1 cellular context compared by ENCODE assay signal in the genomic region with DNA sequence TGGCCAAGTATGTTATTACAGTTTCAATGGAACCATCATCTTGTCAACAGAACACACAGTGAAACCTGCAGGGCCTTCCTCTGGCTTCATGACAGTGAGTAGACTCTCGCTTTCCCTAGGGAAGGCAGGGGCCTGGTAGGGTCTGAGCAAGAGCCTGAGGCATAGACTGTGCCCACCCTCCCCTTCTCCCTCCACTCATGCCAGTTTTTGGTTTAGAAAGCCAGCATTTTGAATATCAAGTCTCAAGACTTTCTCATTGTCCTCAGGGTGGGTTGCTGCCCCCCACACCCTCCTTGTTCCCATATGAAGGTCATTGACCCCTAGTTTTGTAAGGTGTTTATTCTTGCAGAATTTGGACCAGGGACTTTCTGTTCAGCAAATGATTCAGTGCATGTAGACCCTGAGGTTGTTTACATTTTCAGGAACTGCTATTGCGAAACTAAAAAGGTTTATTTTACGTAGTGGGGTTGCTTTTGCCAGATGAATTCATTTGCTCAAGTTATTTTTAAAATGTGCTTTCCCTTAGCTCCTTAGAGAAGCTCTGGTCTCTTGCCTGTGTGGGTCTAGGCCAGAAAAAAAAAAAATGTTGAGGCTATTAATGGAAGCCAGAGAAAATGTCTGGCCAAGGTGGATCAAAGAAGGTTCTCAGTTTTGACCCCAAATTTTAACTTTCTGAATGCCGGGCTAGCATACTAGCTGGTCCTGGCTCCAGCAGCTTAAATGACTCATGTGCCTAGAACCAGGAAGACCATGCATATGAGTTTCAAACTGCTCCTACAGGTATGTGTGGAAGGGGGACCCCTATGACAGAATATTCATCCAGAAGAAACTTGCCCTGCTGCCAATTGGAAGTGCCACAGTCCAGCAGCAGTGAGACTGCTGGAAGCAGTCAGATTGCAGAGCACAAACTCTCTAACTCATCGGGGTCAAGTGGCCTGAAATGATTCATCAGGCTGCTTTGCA.
TF ChIP-seq lines count a peak whose summit lies in the region.

No MANE protein-coding gene starts in this region.

TF ChIP-seq in HepG2, 621 proteins besides CTCF, POLR2A, EP300 and RAD21 (continued from another document and continues in another):
- TF ChIP-seq, protein P1, sequence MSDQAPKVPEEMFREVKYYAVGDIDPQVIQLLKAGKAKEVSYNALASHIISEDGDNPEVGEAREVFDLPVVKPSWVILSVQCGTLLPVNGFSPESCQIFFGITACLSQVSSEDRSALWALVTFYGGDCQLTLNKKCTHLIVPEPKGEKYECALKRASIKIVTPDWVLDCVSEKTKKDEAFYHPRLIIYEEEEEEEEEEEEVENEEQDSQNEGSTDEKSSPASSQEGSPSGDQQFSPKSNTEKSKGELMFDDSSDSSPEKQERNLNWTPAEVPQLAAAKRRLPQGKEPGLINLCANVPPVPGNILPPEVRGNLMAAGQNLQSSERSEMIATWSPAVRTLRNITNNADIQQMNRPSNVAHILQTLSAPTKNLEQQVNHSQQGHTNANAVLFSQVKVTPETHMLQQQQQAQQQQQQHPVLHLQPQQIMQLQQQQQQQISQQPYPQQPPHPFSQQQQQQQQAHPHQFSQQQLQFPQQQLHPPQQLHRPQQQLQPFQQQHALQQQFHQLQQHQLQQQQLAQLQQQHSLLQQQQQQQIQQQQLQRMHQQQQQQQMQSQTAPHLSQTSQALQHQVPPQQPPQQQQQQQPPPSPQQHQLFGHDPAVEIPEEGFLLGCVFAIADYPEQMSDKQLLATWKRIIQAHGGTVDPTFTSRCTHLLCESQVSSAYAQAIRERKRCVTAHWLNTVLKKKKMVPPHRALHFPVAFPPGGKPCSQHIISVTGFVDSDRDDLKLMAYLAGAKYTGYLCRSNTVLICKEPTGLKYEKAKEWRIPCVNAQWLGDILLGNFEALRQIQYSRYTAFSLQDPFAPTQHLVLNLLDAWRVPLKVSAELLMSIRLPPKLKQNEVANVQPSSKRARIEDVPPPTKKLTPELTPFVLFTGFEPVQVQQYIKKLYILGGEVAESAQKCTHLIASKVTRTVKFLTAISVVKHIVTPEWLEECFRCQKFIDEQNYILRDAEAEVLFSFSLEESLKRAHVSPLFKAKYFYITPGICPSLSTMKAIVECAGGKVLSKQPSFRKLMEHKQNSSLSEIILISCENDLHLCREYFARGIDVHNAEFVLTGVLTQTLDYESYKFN (CRISPR knock-in tag; conservative IDR thresholded peaks at IDR 0.05) = peak; percentile 79
- TF ChIP-seq JARID2 (CRISPR knock-in tag; IDR thresholded peaks at IDR 0.05; ENCODE audit: insufficient replicate concordance) (no peak), TCF7 (IDR thresholded peaks at IDR 0.05; ENCODE audit: low read depth) (peak; percentile 46), CEBPG (CRISPR knock-in tag; IDR thresholded peaks at IDR 0.05) (peak; percentile 91), ZNF562 (CRISPR knock-in tag; IDR thresholded peaks at IDR 0.05; ENCODE audit: borderline replicate concordance) (no peak), PITX1 (CRISPR knock-in tag; IDR thresholded peaks at IDR 0.05) (peak; percentile 40; the same call in 1 of the 2 replicates), FOSL1 (CRISPR knock-in tag; IDR thresholded peaks at IDR 0.05; ENCODE audit: borderline replicate concordance) (no peak), MIXL1 (CRISPR knock-in tag; IDR thresholded peaks at IDR 0.05) (peak; percentile 54; the same call in 1 of the 2 replicates), CBX2 (IDR thresholded peaks at IDR 0.05; ENCODE audit: low read depth, low read length) (no peak), CBX2 (CRISPR knock-in tag; IDR thresholded peaks at IDR 0.05; ENCODE audit: low read depth) (no peak), MLLT10 (CRISPR knock-in tag; IDR thresholded peaks at IDR 0.05) (no peak), FOXA1 (IDR thresholded peaks at IDR 0.05) (no peak), FOXA1 (CRISPR knock-in tag; IDR thresholded peaks at IDR 0.05) (peak; percentile 52; the same call in 1 of the 2 replicates), SAP130 (CRISPR knock-in tag; IDR thresholded peaks at IDR 0.05; ENCODE audit: low read depth) (peak; percentile 43), NFIB (CRISPR knock-in tag; IDR thresholded peaks at IDR 0.05; ENCODE audit: borderline replicate concordance) (no peak), EZH2 (conservative IDR thresholded peaks at IDR 0.05; ENCODE audit: low read depth, low read length) (no peak), FOXP4 (CRISPR knock-in tag; IDR thresholded peaks at IDR 0.05) (peak; percentile 79), TP53 (CRISPR knock-in tag; conservative IDR thresholded peaks at IDR 0.05) (no peak), ZNF263 (CRISPR knock-in tag; IDR thresholded peaks at IDR 0.05) (no peak), MEF2D (CRISPR knock-in tag; IDR thresholded peaks at IDR 0.05) (peak; percentile 57; the same call in 1 of the 2 replicates), ZNF703 (CRISPR knock-in tag; IDR thresholded peaks at IDR 0.05; ENCODE audit: borderline replicate concordance) (no peak), CBX1 (IDR thresholded peaks at IDR 0.05; ENCODE audit: low read depth) (no peak), HDAC6 (IDR thresholded peaks at IDR 0.05; ENCODE audit: low read depth, low read length) (no peak), ZNF777 (CRISPR knock-in tag; IDR thresholded peaks at IDR 0.05) (no peak), SOX5 (CRISPR knock-in tag; IDR thresholded peaks at IDR 0.05; ENCODE audit: borderline replicate concordance) (peak; percentile 62; the same call in 1 of the 2 replicates), HOMEZ (CRISPR knock-in tag; IDR thresholded peaks at IDR 0.05; ENCODE audit: low read depth) (0 out of 2 replicates have a peak, but pooled peaks have one; percentile 33)
- TF ChIP-seq, protein P2, sequence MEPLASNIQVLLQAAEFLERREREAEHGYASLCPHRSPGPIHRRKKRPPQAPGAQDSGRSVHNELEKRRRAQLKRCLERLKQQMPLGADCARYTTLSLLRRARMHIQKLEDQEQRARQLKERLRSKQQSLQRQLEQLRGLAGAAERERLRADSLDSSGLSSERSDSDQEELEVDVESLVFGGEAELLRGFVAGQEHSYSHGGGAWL (CRISPR knock-in tag; IDR thresholded peaks at IDR 0.05) = no peak
- TF ChIP-seq, protein P3, sequence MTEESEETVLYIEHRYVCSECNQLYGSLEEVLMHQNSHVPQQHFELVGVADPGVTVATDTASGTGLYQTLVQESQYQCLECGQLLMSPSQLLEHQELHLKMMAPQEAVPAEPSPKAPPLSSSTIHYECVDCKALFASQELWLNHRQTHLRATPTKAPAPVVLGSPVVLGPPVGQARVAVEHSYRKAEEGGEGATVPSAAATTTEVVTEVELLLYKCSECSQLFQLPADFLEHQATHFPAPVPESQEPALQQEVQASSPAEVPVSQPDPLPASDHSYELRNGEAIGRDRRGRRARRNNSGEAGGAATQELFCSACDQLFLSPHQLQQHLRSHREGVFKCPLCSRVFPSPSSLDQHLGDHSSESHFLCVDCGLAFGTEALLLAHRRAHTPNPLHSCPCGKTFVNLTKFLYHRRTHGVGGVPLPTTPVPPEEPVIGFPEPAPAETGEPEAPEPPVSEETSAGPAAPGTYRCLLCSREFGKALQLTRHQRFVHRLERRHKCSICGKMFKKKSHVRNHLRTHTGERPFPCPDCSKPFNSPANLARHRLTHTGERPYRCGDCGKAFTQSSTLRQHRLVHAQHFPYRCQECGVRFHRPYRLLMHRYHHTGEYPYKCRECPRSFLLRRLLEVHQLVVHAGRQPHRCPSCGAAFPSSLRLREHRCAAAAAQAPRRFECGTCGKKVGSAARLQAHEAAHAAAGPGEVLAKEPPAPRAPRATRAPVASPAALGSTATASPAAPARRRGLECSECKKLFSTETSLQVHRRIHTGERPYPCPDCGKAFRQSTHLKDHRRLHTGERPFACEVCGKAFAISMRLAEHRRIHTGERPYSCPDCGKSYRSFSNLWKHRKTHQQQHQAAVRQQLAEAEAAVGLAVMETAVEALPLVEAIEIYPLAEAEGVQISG (CRISPR knock-in tag; IDR thresholded peaks at IDR 0.05) = no peak
- TF ChIP-seq, protein P4, sequence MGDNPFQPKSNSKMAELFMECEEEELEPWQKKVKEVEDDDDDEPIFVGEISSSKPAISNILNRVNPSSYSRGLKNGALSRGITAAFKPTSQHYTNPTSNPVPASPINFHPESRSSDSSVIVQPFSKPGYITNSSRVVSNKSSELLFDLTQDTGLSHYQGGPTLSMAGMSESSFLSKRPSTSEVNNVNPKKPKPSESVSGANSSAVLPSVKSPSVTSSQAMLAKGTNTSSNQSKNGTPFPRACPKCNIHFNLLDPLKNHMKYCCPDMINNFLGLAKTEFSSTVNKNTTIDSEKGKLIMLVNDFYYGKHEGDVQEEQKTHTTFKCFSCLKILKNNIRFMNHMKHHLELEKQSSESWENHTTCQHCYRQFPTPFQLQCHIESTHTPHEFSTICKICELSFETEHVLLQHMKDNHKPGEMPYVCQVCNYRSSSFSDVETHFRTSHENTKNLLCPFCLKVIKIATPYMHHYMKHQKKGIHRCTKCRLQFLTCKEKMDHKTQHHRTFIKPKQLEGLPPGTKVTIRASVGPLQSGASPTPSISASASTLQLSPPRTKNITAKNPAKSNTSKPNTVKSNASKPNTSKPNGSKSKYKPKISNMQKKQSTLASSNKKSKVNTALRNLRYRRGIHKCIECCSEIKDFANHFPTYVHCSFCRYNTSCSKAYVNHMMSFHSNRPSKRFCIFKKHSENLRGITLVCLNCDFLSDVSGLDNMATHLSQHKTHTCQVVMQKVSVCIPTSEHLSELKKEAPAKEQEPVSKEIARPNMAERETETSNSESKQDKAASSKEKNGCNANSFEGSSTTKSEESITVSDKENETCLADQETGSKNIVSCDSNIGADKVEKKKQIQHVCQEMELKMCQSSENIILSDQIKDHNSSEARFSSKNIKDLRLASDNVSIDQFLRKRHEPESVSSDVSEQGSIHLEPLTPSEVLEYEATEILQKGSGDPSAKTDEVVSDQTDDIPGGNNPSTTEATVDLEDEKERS (CRISPR knock-in tag; IDR thresholded peaks at IDR 0.05) = peak; percentile 42; the same call in 1 of the 2 replicates
- TF ChIP-seq, protein P5, sequence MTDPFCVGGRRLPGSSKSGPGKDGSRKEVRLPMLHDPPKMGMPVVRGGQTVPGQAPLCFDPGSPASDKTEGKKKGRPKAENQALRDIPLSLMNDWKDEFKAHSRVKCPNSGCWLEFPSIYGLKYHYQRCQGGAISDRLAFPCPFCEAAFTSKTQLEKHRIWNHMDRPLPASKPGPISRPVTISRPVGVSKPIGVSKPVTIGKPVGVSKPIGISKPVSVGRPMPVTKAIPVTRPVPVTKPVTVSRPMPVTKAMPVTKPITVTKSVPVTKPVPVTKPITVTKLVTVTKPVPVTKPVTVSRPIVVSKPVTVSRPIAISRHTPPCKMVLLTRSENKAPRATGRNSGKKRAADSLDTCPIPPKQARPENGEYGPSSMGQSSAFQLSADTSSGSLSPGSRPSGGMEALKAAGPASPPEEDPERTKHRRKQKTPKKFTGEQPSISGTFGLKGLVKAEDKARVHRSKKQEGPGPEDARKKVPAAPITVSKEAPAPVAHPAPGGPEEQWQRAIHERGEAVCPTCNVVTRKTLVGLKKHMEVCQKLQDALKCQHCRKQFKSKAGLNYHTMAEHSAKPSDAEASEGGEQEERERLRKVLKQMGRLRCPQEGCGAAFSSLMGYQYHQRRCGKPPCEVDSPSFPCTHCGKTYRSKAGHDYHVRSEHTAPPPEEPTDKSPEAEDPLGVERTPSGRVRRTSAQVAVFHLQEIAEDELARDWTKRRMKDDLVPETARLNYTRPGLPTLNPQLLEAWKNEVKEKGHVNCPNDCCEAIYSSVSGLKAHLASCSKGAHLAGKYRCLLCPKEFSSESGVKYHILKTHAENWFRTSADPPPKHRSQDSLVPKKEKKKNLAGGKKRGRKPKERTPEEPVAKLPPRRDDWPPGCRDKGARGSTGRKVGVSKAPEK (CRISPR knock-in tag; IDR thresholded peaks at IDR 0.05; ENCODE audit: borderline replicate concordance) = 0 out of 2 replicates have a peak, but pooled peaks have one; percentile 25
